13 cellular contexts compared by ENCODE assay signal in the genomic region with DNA sequence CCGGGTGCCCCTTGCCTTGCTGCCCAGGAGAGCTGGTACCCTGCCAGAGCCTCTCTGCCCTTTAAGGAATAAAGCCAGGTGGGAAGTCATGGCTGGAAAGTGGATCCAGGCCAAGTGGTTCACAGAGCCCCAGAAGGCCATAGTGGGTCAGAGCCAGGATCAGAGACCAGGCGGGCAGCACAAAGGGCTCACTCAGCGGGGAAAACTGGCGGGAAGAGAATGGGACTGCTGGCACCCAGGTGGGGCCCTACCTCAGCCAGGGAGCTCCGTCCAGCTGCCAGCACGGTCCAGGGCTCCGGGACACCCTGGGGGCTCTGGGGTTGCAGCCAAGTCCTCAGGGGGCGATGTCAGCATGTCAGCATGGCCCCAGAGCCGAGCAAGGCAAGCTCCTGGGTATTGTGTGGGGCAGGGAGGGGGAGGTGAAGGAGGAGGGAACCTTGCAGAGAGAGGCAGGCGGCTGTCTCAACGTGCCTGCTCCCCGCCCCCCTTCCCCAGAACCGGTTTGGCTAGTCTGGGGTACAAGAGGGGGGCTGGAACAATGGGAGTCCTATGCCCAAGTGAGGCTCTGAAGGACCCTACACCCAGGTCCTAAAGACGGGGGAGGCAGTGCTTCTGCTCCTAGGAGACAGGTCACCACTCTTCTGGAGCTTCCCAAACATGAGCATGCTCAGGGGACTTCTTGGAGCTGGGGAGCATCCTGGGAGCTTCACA. TPM values are rescaled to one million over a fixed set of nuclear protein-coding genes. Genes with fewer than 3 reads are reported as not detected.
DNase-seq lines count a peak whose midpoint lies in the region; ATAC-seq and TF ChIP-seq lines count a peak whose summit lies in the region.
"Had no signal": no experiment of that assay in that cellular context is flagged by ENCODE, and none has a peak within 500 bp of the region (broad histone marks: within the 10 kb centered on the region; RNA-seq: fewer than 3 reads in every experiment).

Gene ARHGEF19, minus strand, starts transcription at position 402 of the 711 bp plus-strand sequence. CDS start 3,598 bp downstream, outside the sequence.

- peaks cover 15% of the 10 kb centered on the region for H3K4me1 Mint-ChIP-seq in T-helper 17 cell

- H3K36me3 ChIP-seq in BLaER1, result no peaks in the 10 kb centered on the region
- H3K36me3 ChIP-seq in HUES64 (ENCODE audit: insufficient read depth, low read length), result no peaks in the 10 kb centered on the region
- H3K36me3 ChIP-seq in lower lobe of right lung, result no peaks in the 10 kb centered on the region

- H3K9ac ChIP-seq in BLaER1 (no peak within 1 kb of the TSS), HUES64 (ENCODE audit: low read depth, low read length) (peak within 1 kb of the TSS; percentile 87)

- H3K27ac ChIP-seq in BLaER1, result no peak within 1 kb of the TSS
- peak within 1 kb of the TSS; percentile 57 for H3K27ac ChIP-seq in HUES64 (ENCODE audit: low read depth, low read length)
- peak within 1 kb of the TSS; percentile 56 for H3K27ac ChIP-seq in lower lobe of right lung
- H3K27ac ChIP-seq: SK-N-MC had no signal

- no peaks in the 10 kb centered on the region for H3K27me3 Mint-ChIP-seq in T-helper 17 cell

- no peak for TF ChIP-seq CTCF in lower lobe of right lung (IDR thresholded peaks at IDR 0.05)

- H4K20me1 ChIP-seq in BLaER1, result no peaks in the 10 kb centered on the region

- H3K9me3 ChIP-seq in BLaER1 (no peaks in the 10 kb centered on the region), HUES64 (ENCODE audit: insufficient read depth, low read depth, low read length) (no peaks in the 10 kb centered on the region), T-helper 17 cell (ENCODE audit: control insufficient read depth, low read length, poor library complexity, severe bottlenecking) (no peaks in the 10 kb centered on the region), lower lobe of right lung (no peaks in the 10 kb centered on the region)

- ATAC-seq in T-helper 17 cell (no peak), lower lobe of right lung (peak; percentile 44 to 47), GM21528 (IDR thresholded peaks at IDR 0.05; ENCODE audit: low FRiP score, unreplicated experiment) (no peak), HG02623 (IDR thresholded peaks at IDR 0.05; ENCODE audit: unreplicated experiment) (no peak)

- peak within 1 kb of the TSS; percentile 34 for H3K27ac Mint-ChIP-seq in T-helper 17 cell

- H3K4me1 ChIP-seq in BLaER1 (peaks cover 42% of the 10 kb centered on the region), HUES64 (ENCODE audit: insufficient read depth, low read length) (peaks cover 32% of the 10 kb centered on the region), lower lobe of right lung (peaks cover 26% of the 10 kb centered on the region)

- no peak within 1 kb of the TSS for H3K4me3 Mint-ChIP-seq in T-helper 17 cell

- H3K4me3 ChIP-seq in BLaER1, result no peak within 1 kb of the TSS
- peak within 1 kb of the TSS; percentile 64 for H3K4me3 ChIP-seq in HUES64 (ENCODE audit: low read length)
- H3K4me3 ChIP-seq in lower lobe of right lung, result peak within 1 kb of the TSS; percentile 43
- H3K4me3 ChIP-seq: SK-N-MC had no signal

- 41% methylated on average over 13 of the region's 14 CpGs for WGBS in HUES64

- H3K36me3 Mint-ChIP-seq in T-helper 17 cell (ENCODE audit: low read depth), result no peaks in the 10 kb centered on the region
- H3K36me3 Mint-ChIP-seq: CD4-positive, CD25-positive, alpha-beta regulatory T cell had no signal

- DNase-seq in T-helper 17 cell (no peak), lower lobe of right lung (peak; percentile 81), D341Med (ENCODE audit: low spot score) (no peak), putamen (ENCODE audit: low spot score) (no peak)
- DNase-seq: activated CD8-positive, alpha-beta memory T cell treated with anti-CD3 and anti-CD28 coated beads, Interleukin-2, amount 50 U/mL, for 4 hours; CD4-positive, CD25-positive, alpha-beta regulatory T cell; Karpas-422; stimulated activated naive CD4-positive, alpha-beta T cell treated with Interleukin-2 at 50 U/mL for 16 hours had no signal

- intact Hi-C loops in lower lobe of right lung (cut with DNase I), result no loop called here

- 0 out of 2 replicates have a peak, but pooled peaks cover 5% of the 10 kb centered on the region for H3K27me3 ChIP-seq in BLaER1
- peaks cover 11% of the 10 kb centered on the region for H3K27me3 ChIP-seq in HUES64 (ENCODE audit: insufficient read depth, low read length)
- H3K27me3 ChIP-seq in lower lobe of right lung (ENCODE audit: low read depth), result no peaks in the 10 kb centered on the region

- H3K4me2 ChIP-seq in BLaER1, result peak within 1 kb of the TSS; percentile 34

RNA-seq across cellular contexts. Expression of gene ARHGEF19, which starts in this region (rescaled TPM):
- polyA plus RNA-seq in HUES64 (2013, experiment 1 of 2), result 12.8 TPM
- 15.7 TPM for polyA plus RNA-seq in HUES64 (2013, experiment 2 of 2)
- 1 to 10 TPM; 9.1 to 9.3 TPM for total RNA-seq in T-helper 17 cell
- 15.6 TPM for total RNA-seq in lower lobe of right lung

Comparison
In these comparisons a context has a peak if more than half of its experiments do, and no peak if none do; other contexts are left out.
1. ATAC-seq: peak in lower lobe of right lung (2 of 2); none in T-helper 17 cell (single experiment), GM21528 (single experiment) and HG02623 (single experiment).